In genomic region chr5:69498384-69498783, GRCh38 we compare ENCODE assay signal across 1 cellular context.
TF ChIP-seq lines count a peak whose summit lies in the region.

No MANE protein-coding gene starts in this region.

TF ChIP-seq in HCT116, 20 proteins besides CTCF, POLR2A, EP300 and RAD21 (continued from another document):
- TF ChIP-seq ZBTB33 (IDR thresholded peaks at IDR 0.05; ENCODE audit: extremely low read depth, insufficient replicate concordance, low read length) (no peak), CEBPB (IDR thresholded peaks at IDR 0.05; ENCODE audit: low read depth) (no peak), ATF3 (IDR thresholded peaks at IDR 0.05) (no peak), SIN3A (IDR thresholded peaks at IDR 0.05; ENCODE audit: low read depth) (no peak)
